Comparison of ENCODE assay signal across 15 cellular contexts in genomic region chr1:54580856-54581550, GRCh38. TPM values are rescaled to one million over a fixed set of nuclear protein-coding genes. Genes with fewer than 3 reads are reported as not detected.
DNase-seq lines count a peak whose midpoint lies in the region; ATAC-seq and TF ChIP-seq lines count a peak whose summit lies in the region.
"Had no signal": no experiment of that assay in that cellular context is flagged by ENCODE, and none has a peak within 500 bp of the region (broad histone marks: within the 10 kb centered on the region; RNA-seq: fewer than 3 reads in every experiment).

No MANE protein-coding gene starts in this region.

- H3K27me3 ChIP-seq in Peyer's patch = no peaks in the 10 kb centered on the region
- H3K27me3 ChIP-seq in muscle layer of duodenum (ENCODE audit: low read depth, low read length) = no peaks in the 10 kb centered on the region
- H3K27me3 ChIP-seq: BLaER1 treated with 17β-estradiol and CSF1 and Interleukin-3, amounts not matched to agents 10 nM and 100 nM had no signal

- H3K27me3 Mint-ChIP-seq in endothelial cell (ENCODE audit: unreplicated experiment) = peaks cover 17% of the 10 kb centered on the region
- no peaks in the 10 kb centered on the region for H3K27me3 Mint-ChIP-seq in activated naive CD8-positive, alpha-beta T cell treated with anti-CD3 and anti-CD28 coated beads for 36 hours
- H3K27me3 Mint-ChIP-seq: central memory CD8-positive, alpha-beta T cell had no signal

- peaks cover 7% of the 10 kb centered on the region for H3K36me3 Mint-ChIP-seq in endothelial cell (ENCODE audit: low read depth, unreplicated experiment)
- no peaks in the 10 kb centered on the region for H3K36me3 Mint-ChIP-seq in activated naive CD8-positive, alpha-beta T cell treated with anti-CD3 and anti-CD28 coated beads for 36 hours

- no peak overlapping the region for H3K4me3 ChIP-seq in Peyer's patch
- no peak overlapping the region for H3K4me3 ChIP-seq in muscle layer of duodenum (ENCODE audit: low read depth in 1 of 2, low read length in 2 of 2)
- H3K4me3 ChIP-seq: BLaER1 treated with 17β-estradiol and CSF1 and Interleukin-3, amounts not matched to agents 10 nM and 100 nM had no signal

- peaks cover 32% of the 10 kb centered on the region for H3K4me1 Mint-ChIP-seq in endothelial cell (ENCODE audit: unreplicated experiment)
- H3K4me1 Mint-ChIP-seq in activated naive CD8-positive, alpha-beta T cell treated with anti-CD3 and anti-CD28 coated beads for 36 hours = no peaks in the 10 kb centered on the region
- H3K4me1 Mint-ChIP-seq: central memory CD8-positive, alpha-beta T cell had no signal

- no peaks in the 10 kb centered on the region for H3K9me3 Mint-ChIP-seq in endothelial cell (ENCODE audit: unreplicated experiment)
- H3K9me3 Mint-ChIP-seq in activated naive CD8-positive, alpha-beta T cell treated with anti-CD3 and anti-CD28 coated beads for 36 hours = no peaks in the 10 kb centered on the region
- H3K9me3 Mint-ChIP-seq: central memory CD8-positive, alpha-beta T cell; neural crest cell had no signal

- H3K4me1 ChIP-seq in Peyer's patch (peaks cover 0 to 35% (median 0%) of the 10 kb centered on the region in 4 donors), muscle layer of duodenum (ENCODE audit: control insufficient read depth in 1 of 2, insufficient read depth in 2 of 2, low read length in 2 of 2) (peaks cover 0 to 29% of the 10 kb centered on the region in 2 donors)

- H3K4me3 Mint-ChIP-seq in endothelial cell (ENCODE audit: unreplicated experiment) = no peak overlapping the region
- H3K4me3 Mint-ChIP-seq in activated naive CD8-positive, alpha-beta T cell treated with anti-CD3 and anti-CD28 coated beads for 36 hours = no peak overlapping the region
- H3K4me3 Mint-ChIP-seq: central memory CD8-positive, alpha-beta T cell; neural crest cell had no signal

- peak overlapping the region; percentile 57 for H3K27ac Mint-ChIP-seq in endothelial cell (ENCODE audit: unreplicated experiment)
- no peak overlapping the region for H3K27ac Mint-ChIP-seq in activated naive CD8-positive, alpha-beta T cell treated with anti-CD3 and anti-CD28 coated beads for 36 hours

- no peak for ATAC-seq in HG03469 (IDR thresholded peaks at IDR 0.05; ENCODE audit: unreplicated experiment)

- no peak for TF ChIP-seq CTCF in Peyer's patch (IDR thresholded peaks at IDR 0.05)
- no peak for TF ChIP-seq CTCF in endothelial cell (IDR thresholded peaks at IDR 0.05; ENCODE audit: unreplicated experiment)

- DNase-seq in Peyer's patch (no peak), endothelial cell (ENCODE audit: low spot score) (no peak)
- no peak for DNase-seq in stimulated activated naive CD4-positive, alpha-beta T cell treated with Interleukin-2 at 50 U/mL for 16 hours (lab: John Stamatoyannopoulos, UW)
- DNase-seq in activated naive CD8-positive, alpha-beta T cell treated with anti-CD3 and anti-CD28 coated beads for 36 hours = no peak
- DNase-seq in stimulated activated CD4-positive, alpha-beta T cell treated with anti-CD3 and anti-CD28 coated beads, Interleukin-4, amount 100 ng/mL, for 1 hour = no peak
- DNase-seq: activated CD4-positive, alpha-beta T cell treated with anti-CD3 and anti-CD28 coated beads, Interleukin-2, amount 50 U/mL, for 48 hours; activated effector memory CD4-positive, alpha-beta T cell treated with anti-CD3 and anti-CD28 coated beads, Interleukin-2, amount 50 U/mL, for 16 hours; NCI-H1092 had no signal

- TF ChIP-seq POLR2A in Peyer's patch (IDR thresholded peaks at IDR 0.05) = no peak

- H3K9me3 ChIP-seq in Peyer's patch (no peaks in the 10 kb centered on the region), muscle layer of duodenum (ENCODE audit: control insufficient read depth in 1 of 2, low read length in 2 of 2) (no peaks in the 10 kb centered on the region)
- H3K9me3 ChIP-seq: BLaER1 treated with 17β-estradiol and CSF1 and Interleukin-3, amounts not matched to agents 10 nM and 100 nM had no signal

- peaks cover 0 to 14% (median 0%) of the 10 kb centered on the region in 3 donors for H3K36me3 ChIP-seq in Peyer's patch
- peaks cover 4 to 13% of the 10 kb centered on the region in 2 donors for H3K36me3 ChIP-seq in muscle layer of duodenum (ENCODE audit: control insufficient read depth in 1 of 2, insufficient read depth in 2 of 2, low read length in 2 of 2)

- H3K27ac ChIP-seq in Peyer's patch = peak overlapping the region in 3 of 4 donors; percentile 34 to 74 (median 46)
- peak overlapping the region; percentile 65 for H3K27ac ChIP-seq in muscle layer of duodenum (ENCODE audit: low read length)
- peak overlapping the region; percentile 25 for H3K27ac ChIP-seq in temporal lobe (ENCODE audit: low read depth, low read length)
- H3K27ac ChIP-seq: BLaER1 treated with 17β-estradiol and CSF1 and Interleukin-3, amounts not matched to agents 10 nM and 100 nM had no signal

RNA-seq across cellular contexts. Expression of gene ACOT11, which starts 33.0 kb away (rescaled TPM):
- 100 to 1,000 TPM in 2 of 4 donors, 10 to 100 TPM in 2; 41.3 to 200 (median 119) TPM for total RNA-seq in Peyer's patch
- total RNA-seq in endothelial cell (ENCODE audit: unreplicated experiment) = 35.6 TPM
- 1.2 TPM for total RNA-seq in temporal lobe
- 1 to 10 TPM; 1.0 to 1.3 TPM for total RNA-seq in activated naive CD8-positive, alpha-beta T cell treated with anti-CD3 and anti-CD28 coated beads for 36 hours

RNA-seq across cellular contexts. Expression of gene FAM151A, which starts 42.3 kb away (rescaled TPM):
- total RNA-seq in Peyer's patch (1,000 to 10,000 TPM in 1 of 4 donors, 100 to 1,000 TPM in 1, 10 to 100 TPM in 2; 15.7 to 1,128 (median 174) TPM), endothelial cell (ENCODE audit: unreplicated experiment) (not detected), temporal lobe (not detected)
- total RNA-seq in activated naive CD8-positive, alpha-beta T cell treated with anti-CD3 and anti-CD28 coated beads for 36 hours = not detected
- total RNA-seq: fibroblast of lung, neural crest cell had no signal

Comparison
In these comparisons a context has a peak if more than half of its experiments do, and no peak if none do; other contexts are left out.
1. RNA of gene ACOT11, which starts 33.0 kb away (total RNA-seq): 41.3 to 200 TPM in Peyer's patch and 35.6 TPM in endothelial cell (single experiment); 1.0 to 1.3 TPM in activated naive CD8-positive, alpha-beta T cell treated with anti-CD3 and anti-CD28 coated beads for 36 hours and 1.2 TPM in temporal lobe (single experiment); every median in the first group is over 10 times any median in the second.
2. RNA of gene FAM151A, which starts 42.3 kb away (total RNA-seq): 15.7 to 1,128 TPM in Peyer's patch; not detected in endothelial cell (single experiment), not detected in temporal lobe (single experiment) and not detected in activated naive CD8-positive, alpha-beta T cell treated with anti-CD3 and anti-CD28 coated beads for 36 hours; every median in the first group is over 10 times any median in the second.
3. Peak in every context shown above with its lines, with median percentiles within 50 percentile points of each other: H3K27ac ChIP-seq.